In the genomic region with DNA sequence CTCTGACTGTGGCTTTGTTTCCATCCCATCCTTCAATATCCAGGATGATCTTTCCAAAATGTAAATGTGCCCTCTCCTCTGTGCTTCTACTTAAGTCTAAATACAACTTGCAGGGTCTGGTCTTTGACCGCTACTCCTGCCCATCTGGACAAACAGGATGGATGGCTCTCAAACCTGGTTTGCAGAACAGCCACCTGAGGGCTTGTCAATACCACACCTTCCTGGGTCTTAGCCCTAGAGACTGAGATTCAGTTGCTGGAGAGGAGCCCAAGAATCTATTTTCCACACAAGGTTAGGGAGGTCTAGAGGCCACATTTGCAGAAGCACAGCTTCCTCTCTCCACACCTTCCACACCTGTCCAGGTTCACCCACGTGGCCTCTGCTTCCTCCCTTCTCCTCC, we compare ENCODE assay signal across 1 cellular context.
TF ChIP-seq lines count a peak whose summit lies in the region.

No MANE protein-coding gene starts in this region.

TF ChIP-seq in A549, 52 proteins besides CTCF, POLR2A, EP300 and RAD21 (continued from another document):
- TF ChIP-seq USF2 (IDR thresholded peaks at IDR 0.05) = no peak
- TF ChIP-seq ESRRA (IDR thresholded peaks at IDR 0.05; ENCODE audit: borderline replicate concordance, low read length) = no peak
- TF ChIP-seq, protein P1, sequence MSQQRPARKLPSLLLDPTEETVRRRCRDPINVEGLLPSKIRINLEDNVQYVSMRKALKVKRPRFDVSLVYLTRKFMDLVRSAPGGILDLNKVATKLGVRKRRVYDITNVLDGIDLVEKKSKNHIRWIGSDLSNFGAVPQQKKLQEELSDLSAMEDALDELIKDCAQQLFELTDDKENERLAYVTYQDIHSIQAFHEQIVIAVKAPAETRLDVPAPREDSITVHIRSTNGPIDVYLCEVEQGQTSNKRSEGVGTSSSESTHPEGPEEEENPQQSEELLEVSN (IDR thresholded peaks at IDR 0.05; ENCODE audit: borderline replicate concordance, low read depth) = no peak
- TF ChIP-seq CBX8 (IDR thresholded peaks at IDR 0.05) = no peak
TF ChIP-seq in A549: peak in this region for 0.
